ENCODE assay signal across 1 cellular context in genomic region chr3:125916376-125916978, GRCh38.
TF ChIP-seq lines count a peak whose summit lies in the region.

No MANE protein-coding gene starts in this region.

TF ChIP-seq in HEK293, 187 proteins besides CTCF, POLR2A, EP300 and RAD21 (continued from another document):
- TF ChIP-seq PRDM6 (tag by site-specific recombination; IDR thresholded peaks at IDR 0.05) (no peak), ZBTB26 (tag by site-specific recombination; optimal IDR thresholded peaks at IDR 0.05) (peak; percentile 86), ZNF624 (tag by site-specific recombination; IDR thresholded peaks at IDR 0.05) (no peak), ZNF654 (tag by site-specific recombination; IDR thresholded peaks at IDR 0.05; ENCODE audit: low read depth) (no peak), ZSCAN16 (tag by site-specific recombination; IDR thresholded peaks at IDR 0.05) (no peak), BCL11A (tag by site-specific recombination; IDR thresholded peaks at IDR 0.05; ENCODE audit: low read depth) (no peak), ZNF645 (tag by site-specific recombination; IDR thresholded peaks at IDR 0.05) (no peak), RBAK (tag by site-specific recombination; IDR thresholded peaks at IDR 0.05) (no peak), ZNF48 (tag by site-specific recombination; IDR thresholded peaks at IDR 0.05) (no peak), ZNF585B (tag by site-specific recombination; IDR thresholded peaks at IDR 0.05) (no peak), ZNF114 (tag by site-specific recombination; IDR thresholded peaks at IDR 0.05) (no peak), ZSCAN30 (tag by site-specific recombination; IDR thresholded peaks at IDR 0.05) (0 out of 2 replicates have a peak, but pooled peaks have one; percentile 23), GLIS2 (tag by site-specific recombination; IDR thresholded peaks at IDR 0.05) (peak; percentile 27; the same call in 1 of the 2 replicates), GLIS1 (tag by site-specific recombination; IDR thresholded peaks at IDR 0.05) (no peak), ZSCAN23 (tag by site-specific recombination; IDR thresholded peaks at IDR 0.05) (no peak), ZNF18 (tag by site-specific recombination; IDR thresholded peaks at IDR 0.05) (no peak), SP7 (tag by site-specific recombination; IDR thresholded peaks at IDR 0.05) (no peak), ELK4 (IDR thresholded peaks at IDR 0.05; ENCODE audit: borderline replicate concordance, low read depth, low read length) (no peak), ZNF311 (tag by site-specific recombination; IDR thresholded peaks at IDR 0.05; ENCODE audit: borderline replicate concordance) (no peak), ZNF544 (tag by site-specific recombination; IDR thresholded peaks at IDR 0.05) (no peak), ZNF670 (tag by site-specific recombination; IDR thresholded peaks at IDR 0.05; ENCODE audit: low read depth) (no peak), WT1 (tag by site-specific recombination; IDR thresholded peaks at IDR 0.05) (no peak), ZNF623 (tag by site-specific recombination; IDR thresholded peaks at IDR 0.05) (no peak), KLF8 (tag by site-specific recombination; IDR thresholded peaks at IDR 0.05) (no peak), ZBTB20 (tag by site-specific recombination; IDR thresholded peaks at IDR 0.05) (0 out of 2 replicates have a peak, but pooled peaks have one; percentile 32), ZNF777 (tag by site-specific recombination; IDR thresholded peaks at IDR 0.05; ENCODE audit: borderline replicate concordance) (no peak), ZNF529 (tag by site-specific recombination; IDR thresholded peaks at IDR 0.05; ENCODE audit: insufficient replicate concordance) (no peak), ZBTB21 (tag by site-specific recombination; IDR thresholded peaks at IDR 0.05) (no peak), TCF7L2 (IDR thresholded peaks at IDR 0.05; ENCODE audit: borderline replicate concordance, low read depth, low read length) (no peak), KLF16 (tag by site-specific recombination; IDR thresholded peaks at IDR 0.05) (no peak), ZNF148 (tag by site-specific recombination; IDR thresholded peaks at IDR 0.05; ENCODE audit: borderline replicate concordance) (no peak), ZNF391 (tag by site-specific recombination; IDR thresholded peaks at IDR 0.05; ENCODE audit: borderline replicate concordance, low read depth) (no peak), GLI2 (tag by site-specific recombination; IDR thresholded peaks at IDR 0.05; ENCODE audit: borderline replicate concordance, low read depth) (no peak), ZNF76 (tag by site-specific recombination; IDR thresholded peaks at IDR 0.05; ENCODE audit: borderline replicate concordance, low read depth) (0 out of 2 replicates have a peak, but pooled peaks have one; percentile 23), ZNF302 (tag by site-specific recombination; IDR thresholded peaks at IDR 0.05; ENCODE audit: low read depth) (no peak), ZNF530 (tag by site-specific recombination; IDR thresholded peaks at IDR 0.05; ENCODE audit: low read depth) (no peak), ZNF837 (tag by site-specific recombination; IDR thresholded peaks at IDR 0.05) (no peak), INSM2 (tag by site-specific recombination; IDR thresholded peaks at IDR 0.05) (no peak), ZNF558 (tag by site-specific recombination; IDR thresholded peaks at IDR 0.05) (no peak), ZNF600 (tag by site-specific recombination; IDR thresholded peaks at IDR 0.05) (no peak), ZFP37 (tag by site-specific recombination; IDR thresholded peaks at IDR 0.05) (peak; percentile 25; the same call in 1 of the 2 replicates), ZSCAN5A (tag by site-specific recombination; IDR thresholded peaks at IDR 0.05) (no peak)
